1 cellular context compared by ENCODE assay signal in the genomic region with DNA sequence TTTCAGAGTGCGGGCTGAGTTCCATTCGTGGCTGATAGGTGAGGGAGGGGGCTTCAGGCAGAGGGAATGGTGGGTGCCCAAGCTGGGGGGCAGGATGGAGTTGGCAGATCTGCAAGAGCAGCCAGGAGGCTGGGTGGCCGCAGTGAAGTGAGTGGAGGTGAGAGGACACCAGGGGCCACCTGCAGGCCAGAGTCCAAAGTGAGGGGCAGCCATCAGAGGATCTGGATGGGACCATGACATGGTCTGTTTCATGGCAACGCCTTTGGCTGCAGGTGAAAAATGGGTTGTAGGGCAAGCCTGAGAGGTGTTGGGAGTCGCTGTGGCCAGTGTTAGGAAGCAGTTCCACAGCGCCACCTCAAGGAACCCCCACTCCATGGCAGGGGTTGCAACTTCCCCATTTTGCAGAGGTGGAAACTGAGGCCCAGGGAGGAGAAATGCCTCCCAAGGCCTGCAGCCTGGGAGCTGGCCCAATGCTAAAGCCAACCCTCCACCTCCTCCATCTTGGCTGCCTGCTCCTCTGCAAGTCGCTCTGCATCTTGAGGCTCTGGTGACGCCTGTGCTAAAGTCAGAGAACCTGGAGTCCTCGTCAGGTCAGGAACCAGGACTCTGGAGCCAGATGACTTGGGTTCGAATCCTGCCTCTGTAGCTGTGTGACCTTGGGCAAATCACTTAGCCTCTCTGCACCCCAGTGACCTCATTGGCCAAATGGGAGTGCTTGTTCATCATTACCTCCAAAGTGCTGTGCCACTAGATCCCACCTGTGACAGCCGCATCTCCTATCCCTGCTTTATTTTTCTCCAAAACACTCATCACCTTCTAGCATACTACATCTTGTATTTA.
TF ChIP-seq lines count a peak whose summit lies in the region.

No MANE protein-coding gene starts in this region.

TF ChIP-seq in HepG2, 621 proteins besides CTCF, POLR2A, EP300 and RAD21 (continued from another document and continues in another):
- TF ChIP-seq, protein P1, sequence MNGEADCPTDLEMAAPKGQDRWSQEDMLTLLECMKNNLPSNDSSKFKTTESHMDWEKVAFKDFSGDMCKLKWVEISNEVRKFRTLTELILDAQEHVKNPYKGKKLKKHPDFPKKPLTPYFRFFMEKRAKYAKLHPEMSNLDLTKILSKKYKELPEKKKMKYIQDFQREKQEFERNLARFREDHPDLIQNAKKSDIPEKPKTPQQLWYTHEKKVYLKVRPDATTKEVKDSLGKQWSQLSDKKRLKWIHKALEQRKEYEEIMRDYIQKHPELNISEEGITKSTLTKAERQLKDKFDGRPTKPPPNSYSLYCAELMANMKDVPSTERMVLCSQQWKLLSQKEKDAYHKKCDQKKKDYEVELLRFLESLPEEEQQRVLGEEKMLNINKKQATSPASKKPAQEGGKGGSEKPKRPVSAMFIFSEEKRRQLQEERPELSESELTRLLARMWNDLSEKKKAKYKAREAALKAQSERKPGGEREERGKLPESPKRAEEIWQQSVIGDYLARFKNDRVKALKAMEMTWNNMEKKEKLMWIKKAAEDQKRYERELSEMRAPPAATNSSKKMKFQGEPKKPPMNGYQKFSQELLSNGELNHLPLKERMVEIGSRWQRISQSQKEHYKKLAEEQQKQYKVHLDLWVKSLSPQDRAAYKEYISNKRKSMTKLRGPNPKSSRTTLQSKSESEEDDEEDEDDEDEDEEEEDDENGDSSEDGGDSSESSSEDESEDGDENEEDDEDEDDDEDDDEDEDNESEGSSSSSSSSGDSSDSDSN (CRISPR knock-in tag; IDR thresholded peaks at IDR 0.05): peak; percentile 43; the same call in 1 of the 2 replicates
- TF ChIP-seq, protein P2, sequence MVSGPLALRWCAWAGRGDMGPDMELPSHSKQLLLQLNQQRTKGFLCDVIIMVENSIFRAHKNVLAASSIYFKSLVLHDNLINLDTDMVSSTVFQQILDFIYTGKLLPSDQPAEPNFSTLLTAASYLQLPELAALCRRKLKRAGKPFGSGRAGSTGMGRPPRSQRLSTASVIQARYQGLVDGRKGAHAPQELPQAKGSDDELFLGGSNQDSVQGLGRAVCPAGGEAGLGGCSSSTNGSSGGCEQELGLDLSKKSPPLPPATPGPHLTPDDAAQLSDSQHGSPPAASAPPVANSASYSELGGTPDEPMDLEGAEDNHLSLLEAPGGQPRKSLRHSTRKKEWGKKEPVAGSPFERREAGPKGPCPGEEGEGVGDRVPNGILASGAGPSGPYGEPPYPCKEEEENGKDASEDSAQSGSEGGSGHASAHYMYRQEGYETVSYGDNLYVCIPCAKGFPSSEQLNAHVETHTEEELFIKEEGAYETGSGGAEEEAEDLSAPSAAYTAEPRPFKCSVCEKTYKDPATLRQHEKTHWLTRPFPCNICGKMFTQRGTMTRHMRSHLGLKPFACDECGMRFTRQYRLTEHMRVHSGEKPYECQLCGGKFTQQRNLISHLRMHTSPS (CRISPR knock-in tag; IDR thresholded peaks at IDR 0.05; ENCODE audit: low read depth): no peak; the same call in 1 of the 2 replicates
- TF ChIP-seq ZNF556 (CRISPR knock-in tag; IDR thresholded peaks at IDR 0.05; ENCODE audit: borderline replicate concordance) (no peak), RXRA (CRISPR knock-in tag; IDR thresholded peaks at IDR 0.05) (peak; percentile 79), ZSCAN9 (CRISPR knock-in tag; IDR thresholded peaks at IDR 0.05; ENCODE audit: borderline replicate concordance) (0 out of 2 replicates have a peak, but pooled peaks have one; percentile 23), ZNF205 (CRISPR knock-in tag; IDR thresholded peaks at IDR 0.05) (no peak), NFIB (CRISPR knock-in tag; IDR thresholded peaks at IDR 0.05; ENCODE audit: borderline replicate concordance) (no peak), KDM5B (CRISPR knock-in tag; IDR thresholded peaks at IDR 0.05; ENCODE audit: borderline replicate concordance) (peak; percentile 72), STAT5B (CRISPR knock-in tag; IDR thresholded peaks at IDR 0.05) (no peak), ERF (CRISPR knock-in tag; IDR thresholded peaks at IDR 0.05) (peak; percentile 60; the same call in 1 of the 2 replicates), ZNF792 (CRISPR knock-in tag; IDR thresholded peaks at IDR 0.05) (peak; percentile 17; the same call in 1 of the 2 replicates), ZNF629 (CRISPR knock-in tag; conservative IDR thresholded peaks at IDR 0.05) (peak; percentile 99), JUND (CRISPR knock-in tag; IDR thresholded peaks at IDR 0.05) (no peak), SALL1 (CRISPR knock-in tag; IDR thresholded peaks at IDR 0.05) (peak; percentile 56), HDAC2 (CRISPR knock-in tag; IDR thresholded peaks at IDR 0.05) (peak; percentile 76), ZNF768 (CRISPR knock-in tag; IDR thresholded peaks at IDR 0.05) (peak; percentile 91), EZH2 (conservative IDR thresholded peaks at IDR 0.05; ENCODE audit: low read depth, low read length) (no peak), ZNF614 (CRISPR knock-in tag; IDR thresholded peaks at IDR 0.05; ENCODE audit: borderline replicate concordance) (peak; percentile 21; the same call in 1 of the 2 replicates), HOXA9 (CRISPR knock-in tag; IDR thresholded peaks at IDR 0.05; ENCODE audit: borderline replicate concordance) (no peak), MTA1 (CRISPR knock-in tag; IDR thresholded peaks at IDR 0.05; ENCODE audit: borderline replicate concordance) (0 out of 2 replicates have a peak, but pooled peaks have one; percentile 4), HMG20B (CRISPR knock-in tag; conservative IDR thresholded peaks at IDR 0.05) (peak; percentile 48; the same call in 1 of the 2 replicates), SMC3 (IDR thresholded peaks at IDR 0.05; ENCODE audit: low read length) (peak; percentile 78), BRD4 (CRISPR knock-in tag; IDR thresholded peaks at IDR 0.05) (no peak), ZNF331 (CRISPR knock-in tag; IDR thresholded peaks at IDR 0.05) (peak; percentile 73; the same call in 1 of the 2 replicates), DR1 (CRISPR knock-in tag; IDR thresholded peaks at IDR 0.05) (no peak), ZNF292 (CRISPR knock-in tag; IDR thresholded peaks at IDR 0.05; ENCODE audit: borderline replicate concordance, low read depth) (peak; percentile 24; the same call in 1 of the 2 replicates), YEATS4 (CRISPR knock-in tag; IDR thresholded peaks at IDR 0.05; ENCODE audit: borderline replicate concordance) (no peak), FOXA3 (CRISPR knock-in tag; IDR thresholded peaks at IDR 0.05) (no peak), ARID2 (CRISPR knock-in tag; IDR thresholded peaks at IDR 0.05; ENCODE audit: borderline replicate concordance) (0 out of 2 replicates have a peak, but pooled peaks have one; percentile 11), RBAK (CRISPR knock-in tag; IDR thresholded peaks at IDR 0.05) (no peak), TEAD3 (CRISPR knock-in tag; optimal IDR thresholded peaks at IDR 0.05; ENCODE audit: borderline replicate concordance) (peak; percentile 20), RXRB (CRISPR knock-in tag; IDR thresholded peaks at IDR 0.05; ENCODE audit: borderline replicate concordance) (peak; percentile 67; the same call in 1 of the 2 replicates), SAFB2 (CRISPR knock-in tag; IDR thresholded peaks at IDR 0.05; ENCODE audit: borderline replicate concordance, low read depth) (0 out of 2 replicates have a peak, but pooled peaks have one; percentile 53), AHR (CRISPR knock-in tag; IDR thresholded peaks at IDR 0.05) (0 out of 2 replicates have a peak, but pooled peaks have one; percentile 20), PITX1 (CRISPR knock-in tag; IDR thresholded peaks at IDR 0.05) (peak; percentile 49), KDM4B (CRISPR knock-in tag; IDR thresholded peaks at IDR 0.05) (0 out of 2 replicates have a peak, but pooled peaks have one; percentile 30), ZNF605 (CRISPR knock-in tag; IDR thresholded peaks at IDR 0.05) (no peak), ZBTB21 (CRISPR knock-in tag; IDR thresholded peaks at IDR 0.05) (0 out of 2 replicates have a peak, but pooled peaks have one; percentile 37), HNRNPL (IDR thresholded peaks at IDR 0.05; ENCODE audit: low read depth, low read length) (no peak), HDAC6 (IDR thresholded peaks at IDR 0.05; ENCODE audit: low read depth, low read length) (no peak), ZBTB20 (CRISPR knock-in tag; IDR thresholded peaks at IDR 0.05; ENCODE audit: borderline replicate concordance, low read depth) (no peak)
- TF ChIP-seq, protein P3, sequence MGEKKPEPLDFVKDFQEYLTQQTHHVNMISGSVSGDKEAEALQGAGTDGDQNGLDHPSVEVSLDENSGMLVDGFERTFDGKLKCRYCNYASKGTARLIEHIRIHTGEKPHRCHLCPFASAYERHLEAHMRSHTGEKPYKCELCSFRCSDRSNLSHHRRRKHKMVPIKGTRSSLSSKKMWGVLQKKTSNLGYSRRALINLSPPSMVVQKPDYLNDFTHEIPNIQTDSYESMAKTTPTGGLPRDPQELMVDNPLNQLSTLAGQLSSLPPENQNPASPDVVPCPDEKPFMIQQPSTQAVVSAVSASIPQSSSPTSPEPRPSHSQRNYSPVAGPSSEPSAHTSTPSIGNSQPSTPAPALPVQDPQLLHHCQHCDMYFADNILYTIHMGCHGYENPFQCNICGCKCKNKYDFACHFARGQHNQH (CRISPR knock-in tag; IDR thresholded peaks at IDR 0.05): peak; percentile 27; the same call in 1 of the 2 replicates
- TF ChIP-seq, protein P4, sequence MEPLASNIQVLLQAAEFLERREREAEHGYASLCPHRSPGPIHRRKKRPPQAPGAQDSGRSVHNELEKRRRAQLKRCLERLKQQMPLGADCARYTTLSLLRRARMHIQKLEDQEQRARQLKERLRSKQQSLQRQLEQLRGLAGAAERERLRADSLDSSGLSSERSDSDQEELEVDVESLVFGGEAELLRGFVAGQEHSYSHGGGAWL (CRISPR knock-in tag; IDR thresholded peaks at IDR 0.05): 0 out of 2 replicates have a peak, but pooled peaks have one; percentile 41
- TF ChIP-seq, protein P5, sequence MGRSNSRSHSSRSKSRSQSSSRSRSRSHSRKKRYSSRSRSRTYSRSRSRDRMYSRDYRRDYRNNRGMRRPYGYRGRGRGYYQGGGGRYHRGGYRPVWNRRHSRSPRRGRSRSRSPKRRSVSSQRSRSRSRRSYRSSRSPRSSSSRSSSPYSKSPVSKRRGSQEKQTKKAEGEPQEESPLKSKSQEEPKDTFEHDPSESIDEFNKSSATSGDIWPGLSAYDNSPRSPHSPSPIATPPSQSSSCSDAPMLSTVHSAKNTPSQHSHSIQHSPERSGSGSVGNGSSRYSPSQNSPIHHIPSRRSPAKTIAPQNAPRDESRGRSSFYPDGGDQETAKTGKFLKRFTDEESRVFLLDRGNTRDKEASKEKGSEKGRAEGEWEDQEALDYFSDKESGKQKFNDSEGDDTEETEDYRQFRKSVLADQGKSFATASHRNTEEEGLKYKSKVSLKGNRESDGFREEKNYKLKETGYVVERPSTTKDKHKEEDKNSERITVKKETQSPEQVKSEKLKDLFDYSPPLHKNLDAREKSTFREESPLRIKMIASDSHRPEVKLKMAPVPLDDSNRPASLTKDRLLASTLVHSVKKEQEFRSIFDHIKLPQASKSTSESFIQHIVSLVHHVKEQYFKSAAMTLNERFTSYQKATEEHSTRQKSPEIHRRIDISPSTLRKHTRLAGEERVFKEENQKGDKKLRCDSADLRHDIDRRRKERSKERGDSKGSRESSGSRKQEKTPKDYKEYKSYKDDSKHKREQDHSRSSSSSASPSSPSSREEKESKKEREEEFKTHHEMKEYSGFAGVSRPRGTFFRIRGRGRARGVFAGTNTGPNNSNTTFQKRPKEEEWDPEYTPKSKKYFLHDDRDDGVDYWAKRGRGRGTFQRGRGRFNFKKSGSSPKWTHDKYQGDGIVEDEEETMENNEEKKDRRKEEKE (IDR thresholded peaks at IDR 0.05): no peak
- TF ChIP-seq, protein P6, sequence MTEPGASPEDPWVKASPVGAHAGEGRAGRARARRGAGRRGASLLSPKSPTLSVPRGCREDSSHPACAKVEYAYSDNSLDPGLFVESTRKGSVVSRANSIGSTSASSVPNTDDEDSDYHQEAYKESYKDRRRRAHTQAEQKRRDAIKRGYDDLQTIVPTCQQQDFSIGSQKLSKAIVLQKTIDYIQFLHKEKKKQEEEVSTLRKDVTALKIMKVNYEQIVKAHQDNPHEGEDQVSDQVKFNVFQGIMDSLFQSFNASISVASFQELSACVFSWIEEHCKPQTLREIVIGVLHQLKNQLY (CRISPR knock-in tag; IDR thresholded peaks at IDR 0.05): no peak
- TF ChIP-seq, protein P7, sequence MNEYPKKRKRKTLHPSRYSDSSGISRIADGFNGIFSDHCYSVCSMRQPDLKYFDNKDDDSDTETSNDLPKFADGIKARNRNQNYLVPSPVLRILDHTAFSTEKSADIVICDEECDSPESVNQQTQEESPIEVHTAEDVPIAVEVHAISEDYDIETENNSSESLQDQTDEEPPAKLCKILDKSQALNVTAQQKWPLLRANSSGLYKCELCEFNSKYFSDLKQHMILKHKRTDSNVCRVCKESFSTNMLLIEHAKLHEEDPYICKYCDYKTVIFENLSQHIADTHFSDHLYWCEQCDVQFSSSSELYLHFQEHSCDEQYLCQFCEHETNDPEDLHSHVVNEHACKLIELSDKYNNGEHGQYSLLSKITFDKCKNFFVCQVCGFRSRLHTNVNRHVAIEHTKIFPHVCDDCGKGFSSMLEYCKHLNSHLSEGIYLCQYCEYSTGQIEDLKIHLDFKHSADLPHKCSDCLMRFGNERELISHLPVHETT (CRISPR knock-in tag; conservative IDR thresholded peaks at IDR 0.05): no peak; the same call in 1 of the 2 replicates
- TF ChIP-seq, protein P8, sequence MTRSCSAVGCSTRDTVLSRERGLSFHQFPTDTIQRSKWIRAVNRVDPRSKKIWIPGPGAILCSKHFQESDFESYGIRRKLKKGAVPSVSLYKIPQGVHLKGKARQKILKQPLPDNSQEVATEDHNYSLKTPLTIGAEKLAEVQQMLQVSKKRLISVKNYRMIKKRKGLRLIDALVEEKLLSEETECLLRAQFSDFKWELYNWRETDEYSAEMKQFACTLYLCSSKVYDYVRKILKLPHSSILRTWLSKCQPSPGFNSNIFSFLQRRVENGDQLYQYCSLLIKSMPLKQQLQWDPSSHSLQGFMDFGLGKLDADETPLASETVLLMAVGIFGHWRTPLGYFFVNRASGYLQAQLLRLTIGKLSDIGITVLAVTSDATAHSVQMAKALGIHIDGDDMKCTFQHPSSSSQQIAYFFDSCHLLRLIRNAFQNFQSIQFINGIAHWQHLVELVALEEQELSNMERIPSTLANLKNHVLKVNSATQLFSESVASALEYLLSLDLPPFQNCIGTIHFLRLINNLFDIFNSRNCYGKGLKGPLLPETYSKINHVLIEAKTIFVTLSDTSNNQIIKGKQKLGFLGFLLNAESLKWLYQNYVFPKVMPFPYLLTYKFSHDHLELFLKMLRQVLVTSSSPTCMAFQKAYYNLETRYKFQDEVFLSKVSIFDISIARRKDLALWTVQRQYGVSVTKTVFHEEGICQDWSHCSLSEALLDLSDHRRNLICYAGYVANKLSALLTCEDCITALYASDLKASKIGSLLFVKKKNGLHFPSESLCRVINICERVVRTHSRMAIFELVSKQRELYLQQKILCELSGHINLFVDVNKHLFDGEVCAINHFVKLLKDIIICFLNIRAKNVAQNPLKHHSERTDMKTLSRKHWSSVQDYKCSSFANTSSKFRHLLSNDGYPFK (CRISPR knock-in tag; IDR thresholded peaks at IDR 0.05; ENCODE audit: borderline replicate concordance): peak; percentile 51; the same call in 1 of the 2 replicates
- TF ChIP-seq, protein P9, sequence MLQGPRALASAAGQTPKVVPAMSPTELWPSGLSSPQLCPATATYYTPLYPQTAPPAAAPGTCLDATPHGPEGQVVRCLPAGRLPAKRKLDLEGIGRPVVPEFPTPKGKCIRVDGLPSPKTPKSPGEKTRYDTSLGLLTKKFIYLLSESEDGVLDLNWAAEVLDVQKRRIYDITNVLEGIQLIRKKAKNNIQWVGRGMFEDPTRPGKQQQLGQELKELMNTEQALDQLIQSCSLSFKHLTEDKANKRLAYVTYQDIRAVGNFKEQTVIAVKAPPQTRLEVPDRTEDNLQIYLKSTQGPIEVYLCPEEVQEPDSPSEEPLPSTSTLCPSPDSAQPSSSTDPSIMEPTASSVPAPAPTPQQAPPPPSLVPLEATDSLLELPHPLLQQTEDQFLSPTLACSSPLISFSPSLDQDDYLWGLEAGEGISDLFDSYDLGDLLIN (CRISPR knock-in tag; IDR thresholded peaks at IDR 0.05; ENCODE audit: borderline replicate concordance): 0 out of 2 replicates have a peak, but pooled peaks have one; percentile 21
